In the genomic region with DNA sequence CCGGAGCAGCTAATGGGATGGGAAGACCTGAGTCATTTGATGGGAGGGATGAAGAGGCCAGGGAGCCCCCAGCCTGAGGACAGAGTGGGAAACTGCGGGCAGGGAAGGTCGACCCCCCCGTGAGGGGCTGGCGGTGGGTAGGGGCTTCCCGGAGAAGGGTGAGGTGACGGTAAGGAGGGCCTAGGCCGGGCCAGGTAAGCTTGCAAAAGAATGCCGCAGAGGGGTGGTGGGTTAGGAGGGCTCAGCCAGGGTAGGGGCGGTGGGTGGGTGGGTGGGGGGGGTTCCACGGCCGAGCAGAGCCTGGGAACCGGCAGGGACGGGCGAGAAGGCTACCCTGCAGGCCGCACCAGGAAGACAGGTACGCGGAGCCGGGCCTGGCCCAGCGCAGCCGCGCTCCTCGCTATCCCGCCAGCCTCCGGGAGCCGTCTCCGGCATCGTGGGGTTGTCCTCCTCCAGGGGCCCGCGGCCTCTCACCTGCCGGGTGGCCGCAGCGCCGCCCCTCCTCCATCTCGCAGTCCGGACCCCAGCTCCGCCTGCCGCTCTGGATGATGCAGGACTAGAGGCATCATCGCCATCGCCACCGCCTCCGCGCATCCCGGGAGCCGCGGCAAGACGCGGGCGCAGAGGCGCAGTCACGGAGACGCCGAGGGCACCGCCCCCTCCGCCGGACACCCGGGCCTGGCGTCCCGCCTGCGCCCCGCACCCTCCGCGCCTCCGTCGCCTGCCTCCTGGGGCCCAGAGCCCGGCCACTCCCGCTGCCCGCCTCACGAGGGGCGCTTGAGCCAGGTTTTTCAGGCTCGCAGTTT, we compare ENCODE assay signal across 11 cellular contexts. TPM values are rescaled to one million over a fixed set of nuclear protein-coding genes. Genes with fewer than 3 reads are reported as not detected.
A peak's percentile ranks its signal among the peaks of the same experiment; 100 is the strongest.
DNase-seq lines count a peak whose midpoint lies in the region; ATAC-seq, FAIRE-seq and TF ChIP-seq lines count a peak whose summit lies in the region.
"Had no signal": no experiment of that assay in that cellular context is flagged by ENCODE, and none has a peak within 500 bp of the region (broad histone marks: within the 10 kb centered on the region; RNA-seq: fewer than 3 reads in every experiment).

A gene (minus strand): TSS at position 614 of the 806 bp plus-strand sequence. CDS start 5,211 bp downstream, outside the sequence.

- FAIRE-seq in astrocyte (lab: Jason Lieb, UNC) = no peak

- H3K4me1 Mint-ChIP-seq in astrocyte (ENCODE audit: low read depth, unreplicated experiment) = peaks cover 9% of the 10 kb centered on the region

- H3K27me3 ChIP-seq in astrocyte (ENCODE audit: insufficient read depth, low read length) (no peaks in the 10 kb centered on the region), osteoblast (ENCODE audit: insufficient read depth, low read length) (no peaks in the 10 kb centered on the region)

- H3K4me3 Mint-ChIP-seq in astrocyte (ENCODE audit: unreplicated experiment) = peak within 1 kb of the TSS; percentile 66
- H3K4me3 Mint-ChIP-seq: CD4-positive, alpha-beta memory T cell had no signal

- peak within 1 kb of the TSS; percentile 8 for H3K27ac Mint-ChIP-seq in astrocyte (ENCODE audit: unreplicated experiment)

- H3K79me2 ChIP-seq in astrocyte (ENCODE audit: insufficient read depth, low read length) (peaks cover 3% of the 10 kb centered on the region), osteoblast (ENCODE audit: insufficient read depth, low read length) (no peaks in the 10 kb centered on the region)

- H4K20me1 ChIP-seq in astrocyte (ENCODE audit: insufficient read depth, low read length) (peaks cover 37% of the 10 kb centered on the region), osteoblast (ENCODE audit: insufficient read depth, low read length) (peaks cover 5% of the 10 kb centered on the region)

- intact Hi-C loops in left ventricle myocardium superior (cut with micrococcal nuclease) = no loop called here

- H3K4me1 ChIP-seq in astrocyte (ENCODE audit: insufficient read depth, low read length) = peaks cover 7% of the 10 kb centered on the region
- peaks cover 7% of the 10 kb centered on the region for H3K4me1 ChIP-seq in osteoblast (ENCODE audit: insufficient read depth, low read length)

- no peaks in the 10 kb centered on the region for H3K9me3 ChIP-seq in astrocyte (ENCODE audit: insufficient read depth, low read depth, low read length)
- H3K9me3 ChIP-seq in osteoblast (ENCODE audit: low read depth, low read length) = no peaks in the 10 kb centered on the region

- peak within 1 kb of the TSS; percentile 43 for H3K4me3 ChIP-seq in astrocyte (ENCODE audit: insufficient read depth, low read depth, low read length)
- peak within 1 kb of the TSS; percentile 70 for H3K4me3 ChIP-seq in osteoblast (ENCODE audit: insufficient read depth, low read length)

- no peak within 1 kb of the TSS for H3K27ac ChIP-seq in astrocyte (ENCODE audit: low read depth, low read length)
- H3K27ac ChIP-seq in osteoblast (ENCODE audit: low read depth, low read length) = no peak within 1 kb of the TSS

- peak; percentile 44 for DNase-seq in AG08395 (ENCODE audit: low spot score)
- DNase-seq in astrocyte (ENCODE audit: low read depth) = no peak
- DNase-seq in left ventricle myocardium superior = peak; percentile 61
- peak; percentile 92 for DNase-seq in osteoblast (ENCODE audit: insufficient read length, low spot score, missing footprints)
- DNase-seq in activated CD4-positive, alpha-beta T cell treated with anti-CD3 and anti-CD28 coated beads, Interleukin-2, amount 50 U/mL, for 48 hours = no peak
- DNase-seq in COLO829 (ENCODE audit: low spot score) = no peak
- no peak for DNase-seq in NCI-H82 treated with DMSO at 0.1 percent for 48 hours (lab: John Stamatoyannopoulos, UW; ENCODE audit: unreplicated experiment)
- DNase-seq: CD4-positive, alpha-beta memory T cell; cortex of kidney; Kasumi-1 had no signal

- H3K9me3 Mint-ChIP-seq in astrocyte (ENCODE audit: unreplicated experiment) = no peaks in the 10 kb centered on the region
- H3K9me3 Mint-ChIP-seq: CD4-positive, alpha-beta memory T cell had no signal

- no peaks in the 10 kb centered on the region for H3K27me3 Mint-ChIP-seq in astrocyte (ENCODE audit: low read depth, unreplicated experiment)
- H3K27me3 Mint-ChIP-seq: CD4-positive, alpha-beta memory T cell had no signal

- H3K4me2 ChIP-seq in astrocyte (ENCODE audit: low read length) (peak within 1 kb of the TSS; percentile 86), osteoblast (ENCODE audit: insufficient read depth, low read length) (peak within 1 kb of the TSS; percentile 85)

- H3K36me3 Mint-ChIP-seq in astrocyte (ENCODE audit: low read depth, unreplicated experiment) = peaks cover 4% of the 10 kb centered on the region

- ATAC-seq in left ventricle myocardium superior (peak; percentile 79), HG02571 (IDR thresholded peaks at IDR 0.05; ENCODE audit: unreplicated experiment) (no peak)

- H2AFZ ChIP-seq in astrocyte (ENCODE audit: low read depth, low read length) = no peak within 1 kb of the TSS
- no peak within 1 kb of the TSS for H2AFZ ChIP-seq in osteoblast (ENCODE audit: low read length)

- H3K36me3 ChIP-seq in astrocyte (ENCODE audit: insufficient read depth, low read length) (peaks cover 7% of the 10 kb centered on the region), osteoblast (ENCODE audit: insufficient read depth, low read length) (peaks cover 20% of the 10 kb centered on the region)

- TF ChIP-seq CTCF in astrocyte (IDR thresholded peaks at IDR 0.05; ENCODE audit: insufficient read depth, low read depth, low read length) = no peak
- TF ChIP-seq CTCF in osteoblast (IDR thresholded peaks at IDR 0.05; ENCODE audit: extremely low read depth, low read depth, low read length) = no peak

- peak within 1 kb of the TSS; percentile 68 for H3K9ac ChIP-seq in astrocyte (ENCODE audit: low read length)

RNA-seq across cellular contexts. Expression of the gene that starts here (rescaled TPM):
- total RNA-seq in astrocyte (4.0 and 5.0 TPM in 2 replicates), left ventricle myocardium superior (0.50 TPM), osteoblast (1.8 and 2.2 TPM in 2 replicates)

Comparison
In these comparisons a context has a peak if more than half of its experiments do, and no peak if none do; other contexts are left out.
1. Peak in DNase-seq and ATAC-seq in left ventricle myocardium superior; RNA of the gene not detected or under 1 TPM.
2. DNase-seq: peak in AG08395 (single experiment) and osteoblast (single experiment); none in astrocyte (single experiment), activated CD4-positive, alpha-beta T cell treated with anti-CD3 and anti-CD28 coated beads, Interleukin-2, amount 50 U/mL, for 48 hours (0 of 2), COLO829 (single experiment) and NCI-H82 treated with DMSO at 0.1 percent for 48 hours (single experiment).